1 cellular context compared by ENCODE assay signal in the genomic region with DNA sequence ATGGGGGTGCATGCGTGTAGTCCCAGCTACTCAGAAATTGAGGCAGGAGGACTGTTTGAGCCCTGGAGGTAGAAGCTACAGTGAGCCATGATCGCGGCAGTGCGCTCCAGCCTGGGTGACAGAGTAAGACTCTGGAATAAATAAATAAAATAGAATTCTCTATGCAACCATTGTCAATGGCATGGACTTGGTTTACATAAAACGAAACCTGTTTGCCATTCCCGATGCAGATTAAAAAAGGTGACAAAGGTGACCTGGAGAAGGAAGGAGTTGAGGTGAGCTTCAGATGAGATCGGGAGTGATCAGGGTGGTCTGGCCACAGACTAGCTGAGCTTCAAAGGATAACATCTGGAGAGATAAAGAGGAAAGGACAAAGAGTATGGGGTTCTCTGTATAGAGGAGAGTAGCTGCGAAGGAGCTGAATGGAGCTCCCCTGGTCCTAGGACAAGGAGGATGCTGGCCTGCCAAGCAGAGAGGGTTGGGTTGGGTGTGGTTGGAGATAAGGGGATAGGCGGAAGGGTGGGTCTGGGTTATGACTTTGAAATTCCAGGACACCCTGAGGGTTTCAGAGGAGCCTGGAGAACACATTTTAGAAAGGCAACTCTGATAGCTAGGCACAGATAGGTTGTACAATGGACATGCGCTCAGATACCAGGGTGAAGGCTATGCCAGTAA.
TF ChIP-seq lines count a peak whose summit lies in the region.

No MANE protein-coding gene starts in this region.

TF ChIP-seq in A549, 52 proteins besides CTCF, POLR2A, EP300 and RAD21 (continued from another document):
- TF ChIP-seq, protein P1, sequence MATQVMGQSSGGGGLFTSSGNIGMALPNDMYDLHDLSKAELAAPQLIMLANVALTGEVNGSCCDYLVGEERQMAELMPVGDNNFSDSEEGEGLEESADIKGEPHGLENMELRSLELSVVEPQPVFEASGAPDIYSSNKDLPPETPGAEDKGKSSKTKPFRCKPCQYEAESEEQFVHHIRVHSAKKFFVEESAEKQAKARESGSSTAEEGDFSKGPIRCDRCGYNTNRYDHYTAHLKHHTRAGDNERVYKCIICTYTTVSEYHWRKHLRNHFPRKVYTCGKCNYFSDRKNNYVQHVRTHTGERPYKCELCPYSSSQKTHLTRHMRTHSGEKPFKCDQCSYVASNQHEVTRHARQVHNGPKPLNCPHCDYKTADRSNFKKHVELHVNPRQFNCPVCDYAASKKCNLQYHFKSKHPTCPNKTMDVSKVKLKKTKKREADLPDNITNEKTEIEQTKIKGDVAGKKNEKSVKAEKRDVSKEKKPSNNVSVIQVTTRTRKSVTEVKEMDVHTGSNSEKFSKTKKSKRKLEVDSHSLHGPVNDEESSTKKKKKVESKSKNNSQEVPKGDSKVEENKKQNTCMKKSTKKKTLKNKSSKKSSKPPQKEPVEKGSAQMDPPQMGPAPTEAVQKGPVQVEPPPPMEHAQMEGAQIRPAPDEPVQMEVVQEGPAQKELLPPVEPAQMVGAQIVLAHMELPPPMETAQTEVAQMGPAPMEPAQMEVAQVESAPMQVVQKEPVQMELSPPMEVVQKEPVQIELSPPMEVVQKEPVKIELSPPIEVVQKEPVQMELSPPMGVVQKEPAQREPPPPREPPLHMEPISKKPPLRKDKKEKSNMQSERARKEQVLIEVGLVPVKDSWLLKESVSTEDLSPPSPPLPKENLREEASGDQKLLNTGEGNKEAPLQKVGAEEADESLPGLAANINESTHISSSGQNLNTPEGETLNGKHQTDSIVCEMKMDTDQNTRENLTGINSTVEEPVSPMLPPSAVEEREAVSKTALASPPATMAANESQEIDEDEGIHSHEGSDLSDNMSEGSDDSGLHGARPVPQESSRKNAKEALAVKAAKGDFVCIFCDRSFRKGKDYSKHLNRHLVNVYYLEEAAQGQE (IDR thresholded peaks at IDR 0.05), result no peak
- TF ChIP-seq SMC3 (IDR thresholded peaks at IDR 0.05) (no peak), BHLHE40 (IDR thresholded peaks at IDR 0.05; ENCODE audit: low read depth, low read length) (no peak), HOXB5 (CRISPR knock-in tag; IDR thresholded peaks at IDR 0.05) (no peak), TFCP2L1 (CRISPR knock-in tag; IDR thresholded peaks at IDR 0.05) (no peak), ZNF302 (CRISPR knock-in tag; IDR thresholded peaks at IDR 0.05) (no peak), HEYL (CRISPR knock-in tag; IDR thresholded peaks at IDR 0.05) (no peak)
- TF ChIP-seq, protein P2, sequence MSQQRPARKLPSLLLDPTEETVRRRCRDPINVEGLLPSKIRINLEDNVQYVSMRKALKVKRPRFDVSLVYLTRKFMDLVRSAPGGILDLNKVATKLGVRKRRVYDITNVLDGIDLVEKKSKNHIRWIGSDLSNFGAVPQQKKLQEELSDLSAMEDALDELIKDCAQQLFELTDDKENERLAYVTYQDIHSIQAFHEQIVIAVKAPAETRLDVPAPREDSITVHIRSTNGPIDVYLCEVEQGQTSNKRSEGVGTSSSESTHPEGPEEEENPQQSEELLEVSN (IDR thresholded peaks at IDR 0.05; ENCODE audit: borderline replicate concordance, low read depth), result no peak
- TF ChIP-seq, protein P3, sequence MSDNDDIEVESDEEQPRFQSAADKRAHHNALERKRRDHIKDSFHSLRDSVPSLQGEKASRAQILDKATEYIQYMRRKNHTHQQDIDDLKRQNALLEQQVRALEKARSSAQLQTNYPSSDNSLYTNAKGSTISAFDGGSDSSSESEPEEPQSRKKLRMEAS (IDR thresholded peaks at IDR 0.05), result no peak
